19 cellular contexts compared by ENCODE assay signal in genomic region chr10:127971973-127972615, GRCh38.
A peak's percentile ranks its signal among the peaks of the same experiment; 100 is the strongest.
DNase-seq lines count a peak whose midpoint lies in the region; ATAC-seq, FAIRE-seq and TF ChIP-seq lines count a peak whose summit lies in the region.
"Had no signal": no experiment of that assay in that cellular context is flagged by ENCODE, and none has a peak within 500 bp of the region (broad histone marks: within the 10 kb centered on the region; RNA-seq: fewer than 3 reads in every experiment).

No MANE protein-coding gene starts in this region.

- H3K27me3 ChIP-seq in H9 (ENCODE audit: insufficient read depth, low read length) (no peaks in the 10 kb centered on the region), sigmoid colon (no peaks in the 10 kb centered on the region), transverse colon (no peaks in the 10 kb centered on the region)
- H3K27me3 ChIP-seq: Peyer's patch had no signal

- no peak overlapping the region for H3K4me3 ChIP-seq in coronary artery
- no peak overlapping the region for H3K4me3 ChIP-seq in sigmoid colon
- no peak overlapping the region for H3K4me3 ChIP-seq in transverse colon
- H3K4me3 ChIP-seq: Peyer's patch had no signal

- no peak for FAIRE-seq in D721Med (lab: Jason Lieb, UNC)

- no CpG with 5 or more reads among the region's 12 CpGs for WGBS in H9 (ENCODE audit: extremely low coverage, insufficient read length, low lambda C conversion rate)
- WGBS in sigmoid colon, 2 donors = 89 to 91% methylated on average over 12 of the region's 12 CpGs
- 88% methylated on average over 12 of the region's 12 CpGs; no CpG with 5 or more reads in 1 of the 2 donors for WGBS in transverse colon (ENCODE audit: low coverage in 1 of 2), 2 donors

- no peak overlapping the region for H2AK5ac ChIP-seq in H9 (ENCODE audit: insufficient read length, low read length)

- H4K91ac ChIP-seq in H9 (ENCODE audit: insufficient read length, low read depth, low read length) = no peak overlapping the region

- H3K4me1 ChIP-seq in H9 (ENCODE audit: insufficient read depth, low read length) = peaks cover 7% of the 10 kb centered on the region; the same call in 1 of the 2 replicates
- peaks cover 0 to 16% (median 5%) of the 10 kb centered on the region in 4 donors for H3K4me1 ChIP-seq in sigmoid colon
- peaks cover 0 to 22% (median 5%) of the 10 kb centered on the region in 4 donors for H3K4me1 ChIP-seq in transverse colon

- no peak overlapping the region for H3K27ac Mint-ChIP-seq in H9
- H3K27ac Mint-ChIP-seq: CD8-positive, alpha-beta memory T cell had no signal

- no peak overlapping the region for H3K56ac ChIP-seq in H9 (ENCODE audit: insufficient read length, low read depth, low read length)

- H3T11ph ChIP-seq in H9 (ENCODE audit: low read length) = no peak overlapping the region

- H3K9me3 ChIP-seq in H9 (ENCODE audit: control insufficient read depth, low read depth, low read length) (no peaks in the 10 kb centered on the region), sigmoid colon (no peaks in the 10 kb centered on the region), transverse colon (no peaks in the 10 kb centered on the region)
- H3K9me3 ChIP-seq: Peyer's patch had no signal

- ATAC-seq in HG03025 (IDR thresholded peaks at IDR 0.05; ENCODE audit: low FRiP score, unreplicated experiment) = no peak

- H4K20me1 ChIP-seq in H9 (ENCODE audit: control insufficient read depth, insufficient read depth, insufficient read length) = no peaks in the 10 kb centered on the region

- no peak for TF ChIP-seq POLR2A in sigmoid colon (IDR thresholded peaks at IDR 0.05)
- no peak for TF ChIP-seq POLR2A in transverse colon (IDR thresholded peaks at IDR 0.05)

- no peaks in the 10 kb centered on the region for H3K79me1 ChIP-seq in H9 (ENCODE audit: insufficient read depth, low read depth, low read length, poor library complexity, severe bottlenecking)

- H3K4me2 ChIP-seq in H9 (ENCODE audit: insufficient read depth, insufficient read length, low read length) = no peak overlapping the region

- H3K14ac ChIP-seq in H9 (ENCODE audit: insufficient read depth, low read length) = no peak overlapping the region

- H3K36me3 ChIP-seq in sigmoid colon (no peaks in the 10 kb centered on the region), transverse colon (no peaks in the 10 kb centered on the region)
- H3K36me3 ChIP-seq: Peyer's patch had no signal

- no peaks in the 10 kb centered on the region for H3K9me3 Mint-ChIP-seq in H9
- H3K9me3 Mint-ChIP-seq: CD8-positive, alpha-beta memory T cell had no signal

- no peak overlapping the region for H3K9ac ChIP-seq in H9 (ENCODE audit: extremely low read depth, insufficient read length, low read length)

- H3K36me3 Mint-ChIP-seq in H9 (ENCODE audit: insufficient read depth in 1 of 3, low read depth in 3 of 3) = no peaks in the 10 kb centered on the region
- H3K36me3 Mint-ChIP-seq: CD8-positive, alpha-beta memory T cell had no signal

- no peak overlapping the region for H2BK15ac ChIP-seq in H9 (ENCODE audit: low read depth, low read length)

- no peak overlapping the region for H2BK12ac ChIP-seq in H9 (ENCODE audit: insufficient read length, low read depth, low read length)

- H3K4me1 Mint-ChIP-seq in H9 = peaks cover 35 to 40% of the 10 kb centered on the region in 2 experiments
- H3K4me1 Mint-ChIP-seq: CD8-positive, alpha-beta memory T cell had no signal

- TF ChIP-seq CTCF in H9 (conservative IDR thresholded peaks at IDR 0.05) (no peak), coronary artery (IDR thresholded peaks at IDR 0.05) (no peak), sigmoid colon (IDR thresholded peaks at IDR 0.05) (no peak), transverse colon (IDR thresholded peaks at IDR 0.05) (no peak), D721Med (IDR thresholded peaks at IDR 0.05; ENCODE audit: insufficient read depth, missing control alignments) (no peak)

- H4K5ac ChIP-seq in H9 (ENCODE audit: insufficient read length, low read depth, low read length) = no peak overlapping the region

- peak; percentile 15 for DNase-seq in H9
- peak; percentile 76 for DNase-seq in RPMI7951 (ENCODE audit: low read depth)
- peak; percentile 58 for DNase-seq in coronary artery (ENCODE audit: low spot score)
- DNase-seq in sigmoid colon = no peak
- no peak for DNase-seq in transverse colon
- DNase-seq in D721Med (ENCODE audit: insufficient read length, low spot score) = no peak
- DNase-seq: ACHN; C1 segment of cervical spinal cord; CD8-positive, alpha-beta memory T cell; DMS79 treated with DMSO at 0.1 percent for 48 hours; HCEC 1CT; NCI-H1105 treated with DMSO at 0.1 percent for 48 hours; NCI-H1694; NCI-H2081 treated with DMSO at 0.1 percent for 48 hours; NCI-H748 treated with DMSO at 0.1 percent for 48 hours; NK-92 treated with Interleukin-12 subunit alpha and Interleukin-12 subunit beta, amount 100 ng/mL, for 24 hours; Right ventricle myocardium superior had no signal

- no peak overlapping the region for H3K4ac ChIP-seq in H9 (ENCODE audit: low read depth, low read length)

- H3K79me2 ChIP-seq in H9 (ENCODE audit: insufficient read depth, low read length) = no peaks in the 10 kb centered on the region

- H2BK120ac ChIP-seq in H9 (ENCODE audit: low read depth, low read length, poor library complexity, severe bottlenecking) = no peak overlapping the region

- H3K23ac ChIP-seq in H9 (ENCODE audit: insufficient read length, low read depth, low read length) = no peak overlapping the region

- H2BK5ac ChIP-seq in H9 (ENCODE audit: insufficient read length, low read length) = no peak overlapping the region

- H3K27ac ChIP-seq in H9 (ENCODE audit: insufficient read length, low read depth, low read length) (no peak overlapping the region), coronary artery (no peak overlapping the region), sigmoid colon (peak overlapping the region in 3 of 4 donors; percentile 4 to 28 (median 21)), transverse colon (no peak overlapping the region)

- no peak overlapping the region for H2BK20ac ChIP-seq in H9 (ENCODE audit: low read depth, low read length, poor library complexity, severe bottlenecking)

- no peak overlapping the region for H4K8ac ChIP-seq in H9 (replicated peaks; ENCODE audit: insufficient read length, low read depth, low read length)

- H3K4me3 Mint-ChIP-seq in H9 = no peak overlapping the region
- H3K4me3 Mint-ChIP-seq: CD8-positive, alpha-beta memory T cell had no signal

- TF ChIP-seq EP300 in sigmoid colon (IDR thresholded peaks at IDR 0.05) (no peak), transverse colon (IDR thresholded peaks at IDR 0.05; ENCODE audit: low read depth) (no peak)

- no peaks in the 10 kb centered on the region; the same call in 1 of the 2 replicates for H3K27me3 Mint-ChIP-seq in H9 (ENCODE audit: low read depth)

- no peaks in the 10 kb centered on the region for H3K23me2 ChIP-seq in H9 (ENCODE audit: insufficient read length, low read depth, low read length, poor library complexity, severe bottlenecking)

- in situ Hi-C loops in transverse colon (cut with MboI; ENCODE audit: low pct_ligation_motif_present in 1 of 4, low pct_unique_long_range_greater_than_20kb in 1 of 4, low sequenced_read_pairs in 3 of 4) = no loop called here

- no peak overlapping the region for H3K18ac ChIP-seq in H9 (ENCODE audit: insufficient read length, low read depth, low read length)

- intact Hi-C loops in sigmoid colon (cut with DNase I) (no loop called here), transverse colon (cut with DNase I; ENCODE audit: low total_unique reads) (no loop called here)

- H2AFZ ChIP-seq in H9 (ENCODE audit: low read length) = no peak overlapping the region

Comparison
In these comparisons a context has a peak if more than half of its experiments do, and no peak if none do; other contexts are left out.
1. DNase-seq: peak in H9 (single experiment), RPMI7951 (single experiment) and coronary artery (single experiment); none in sigmoid colon (single experiment), transverse colon (single experiment) and D721Med (single experiment).
2. H3K27ac ChIP-seq: peak in sigmoid colon (3 of 4); none in H9 (single experiment), coronary artery (0 of 2) and transverse colon (0 of 4).